ENCODE assay signal across 9 cellular contexts in the genomic region with DNA sequence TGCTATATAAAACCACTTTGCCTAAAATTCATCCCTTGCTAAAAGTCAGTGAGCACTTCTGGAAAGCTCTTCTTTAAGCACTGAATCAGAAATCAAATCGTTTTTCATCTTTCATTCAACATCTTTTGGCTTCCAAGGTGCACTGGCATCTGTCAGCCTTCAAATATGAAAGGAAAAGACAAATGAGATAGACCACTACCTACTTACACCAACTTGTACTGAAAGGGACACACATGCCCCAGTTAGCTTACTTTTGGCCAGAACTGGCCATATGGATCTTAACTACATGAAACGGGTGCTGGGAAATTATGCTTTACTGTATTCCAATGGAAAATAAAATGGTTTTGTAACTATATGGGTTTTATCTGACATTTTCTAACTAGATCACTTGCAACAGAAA.
"Had no signal": no experiment of that assay in that cellular context is flagged by ENCODE, and none has a peak within 500 bp of the region (broad histone marks: within the 10 kb centered on the region; RNA-seq: fewer than 3 reads in every experiment).

No MANE protein-coding gene starts in this region.

- FAIRE-seq: HTR-8/SVneo, K562 had no signal

- H3K4me3 ChIP-seq: GM23338, HAP-1, K562 had no signal

- H3K4me2 ChIP-seq: GM23338 had no signal

- DNase-seq: H7, HFFc6, IMR-90, KG1 had no signal

- H2AFZ ChIP-seq: GM23338 had no signal

- ATAC-seq: GM23338, HCT116, K562 had no signal

- H3K9me3 ChIP-seq: HAP-1 had no signal

- H3K36me3 ChIP-seq: HAP-1 had no signal

- H3K4me1 ChIP-seq: HAP-1 had no signal
